ENCODE assay signal across 8 cellular contexts in genomic region chr16:11677451-11677951, GRCh38. TPM values are rescaled to one million over a fixed set of nuclear protein-coding genes. Genes with fewer than 3 reads are reported as not detected.
DNase-seq lines count a peak whose midpoint lies in the region; ATAC-seq and TF ChIP-seq lines count a peak whose summit lies in the region.
"Had no signal": no experiment of that assay in that cellular context is flagged by ENCODE, and none has a peak within 500 bp of the region (broad histone marks: within the 10 kb centered on the region; RNA-seq: fewer than 3 reads in every experiment).

No MANE protein-coding gene starts in this region.

- ATAC-seq in HCT116 (peak; percentile 32), activated B cell treated with CpG ODN at 0.5 μM for 24 hours (ENCODE audit: low read depth) (no peak), HG02973 (IDR thresholded peaks at IDR 0.05; ENCODE audit: unreplicated experiment) (no peak)
- ATAC-seq: activated CD4-positive, CD25-positive, alpha-beta regulatory T cell treated with anti-CD3 and anti-CD28 coated beads, Interleukin-2, amount 50 U/mL, for 24 hours had no signal

- RAD21 ChIA-PET in HCT116 (lab: Charles Lee; ENCODE audit: low non-redundant PET in 1 of 2, low total read pairs in 2 of 2, uncharacterized antibody in 2 of 2, unreplicated experiment in 2 of 2) = no interaction called here

- no peaks in the 10 kb centered on the region for H3K9me3 Mint-ChIP-seq in activated B cell treated with CpG ODN at 0.5 μM for 24 hours

- H3K4me3 ChIP-seq in HCT116 (replicated peaks in 1 of 2; ENCODE audit: low read depth in 1 of 2, low read length in 2 of 2) (no peak overlapping the region), iPS-15b (ENCODE audit: low read depth, low read length) (no peak overlapping the region), stomach (no peak overlapping the region)

- H3K9ac ChIP-seq in HCT116 (ENCODE audit: low read length) (no peak overlapping the region), iPS-15b (ENCODE audit: low read depth, low read length) (peak overlapping the region; percentile 37)

- no peaks in the 10 kb centered on the region for H3K9me2 ChIP-seq in HCT116 (ENCODE audit: insufficient read depth)

- intact Hi-C loops in HCT116 (cut with micrococcal nuclease) = no loop called here
- intact Hi-C loops in activated B cell treated with CpG ODN at 0.5 μM for 24 hours (cut with micrococcal nuclease) = loop anchor here (10.0 kb wide), 1 partner anchor 803 kb away; the partner anchor contains the start of gene CIITA
- intact Hi-C loops in stomach (cut with DNase I; ENCODE audit: low total_unique reads) = no loop called here

- peaks cover 45 to 59% of the 10 kb centered on the region in 2 experiments for H3K4me1 ChIP-seq in HCT116 (ENCODE audit: control insufficient read depth in 1 of 2, insufficient read depth in 2 of 2, low read length in 2 of 2)
- peaks cover 1% of the 10 kb centered on the region for H3K4me1 ChIP-seq in iPS-15b (ENCODE audit: control insufficient read depth, insufficient read depth, low read length)
- peaks cover 64 to 99% (median 87%) of the 10 kb centered on the region in 4 donors for H3K4me1 ChIP-seq in stomach

- TF ChIP-seq POLR2A in HCT116 (IDR thresholded peaks at IDR 0.05; ENCODE audit: borderline replicate concordance, extremely low read depth, insufficient read depth, insufficient read length) (no peak), stomach (IDR thresholded peaks at IDR 0.05) (no peak)

- WGBS in stomach, 5 donors = 58 to 67% (median 60%) methylated on average over 9 of the region's 9 CpGs

- peak overlapping the region; percentile 83 for H3K27ac Mint-ChIP-seq in activated B cell treated with CpG ODN at 0.5 μM for 24 hours

- H3K27me3 Mint-ChIP-seq in activated B cell treated with CpG ODN at 0.5 μM for 24 hours = no peaks in the 10 kb centered on the region

- H2AFZ ChIP-seq in HCT116 (ENCODE audit: low read depth, low read length, poor library complexity, severe bottlenecking) = no peak overlapping the region

- H3K36me3 ChIP-seq in HCT116 (ENCODE audit: control insufficient read depth in 1 of 2, insufficient read depth in 2 of 2, low read length in 2 of 2) (peaks cover 5 to 12% of the 10 kb centered on the region in 2 experiments; a peak in 2 of 4 replicates), iPS-15b (ENCODE audit: control insufficient read depth, insufficient read depth, low read length) (peaks cover 39% of the 10 kb centered on the region), stomach (peaks cover 40 to 70% (median 68%) of the 10 kb centered on the region in 4 donors)

- BruUV-seq in HCT116 (replicated peaks; lab: Mats Ljungman, UMichigan) = no TSS peak

- no peak for TF ChIP-seq EP300 in stomach (IDR thresholded peaks at IDR 0.05)

- H3K9me3 ChIP-seq in HCT116 (ENCODE audit: control insufficient read depth in 1 of 2, insufficient read depth in 1 of 2, low read depth in 1 of 2, low read length in 2 of 2) (no peaks in the 10 kb centered on the region), iPS-15b (ENCODE audit: control insufficient read depth, insufficient read depth, low read length) (no peaks in the 10 kb centered on the region), stomach (no peaks in the 10 kb centered on the region)

- H4K20me1 ChIP-seq in HCT116 (ENCODE audit: insufficient read depth) = no peaks in the 10 kb centered on the region

- peaks cover 98% of the 10 kb centered on the region for H3K4me1 Mint-ChIP-seq in activated B cell treated with CpG ODN at 0.5 μM for 24 hours

- DNase-seq in HCT116 (ENCODE audit: low read depth, low spot score) = no peak
- DNase-seq in activated B cell treated with CpG ODN at 0.5 μM for 24 hours = no peak
- no peak for DNase-seq in stomach
- DNase-seq in COR-L47 (lab: John Stamatoyannopoulos, UW) = no peak
- no peak for DNase-seq in GM03348 (ENCODE audit: low spot score)

- H3K27ac ChIP-seq in HCT116 (ENCODE audit: low read depth, low read length) (peak overlapping the region; percentile 4; the same call in 1 of the 2 replicates), stomach (peak overlapping the region; percentile 24 to 75 (median 71))

- no peak for TF ChIP-seq CTCF in HCT116 (IDR thresholded peaks at IDR 0.05 in 2 of 3, conservative IDR thresholded peaks at IDR 0.05 in 1 of 3; ENCODE audit: borderline replicate concordance in 1 of 3, insufficient read depth in 1 of 3, low read depth in 2 of 3, low read length in 2 of 3)
- no peak for TF ChIP-seq CTCF in activated B cell treated with CpG ODN at 0.5 μM for 24 hours (IDR thresholded peaks at IDR 0.05)
- no peak for TF ChIP-seq CTCF in stomach (IDR thresholded peaks at IDR 0.05)

- H3K4me2 ChIP-seq in HCT116 (ENCODE audit: low read length) = peak overlapping the region; percentile 15; the same call in 1 of the 2 replicates

- POLR2A ChIA-PET in HCT116 (lab: Charles Lee) = interaction anchor here (0.6 kb wide), 1 partner anchor 359 kb away, joined by 3 read pairs; no protein-coding TSS in a partner anchor
- POLR2A ChIA-PET in activated B cell treated with CpG ODN at 0.5 μM for 24 hours (lab: Charles Lee) = interaction anchor here (0.7 to 1.4 kb wide), 3 partner anchors 12 to 20 kb away, joined by 3 to 6 read pairs (median 4); no protein-coding TSS in a partner anchor

- H3K27me3 ChIP-seq in HCT116 (ENCODE audit: insufficient read depth, low read length) (no peaks in the 10 kb centered on the region), iPS-15b (ENCODE audit: control insufficient read depth, insufficient read depth, low read length) (no peaks in the 10 kb centered on the region), stomach (no peaks in the 10 kb centered on the region)

- CTCF ChIA-PET in HCT116 (lab: Charles Lee) (no interaction called here), activated B cell treated with CpG ODN at 0.5 μM for 24 hours (lab: Charles Lee) (interaction anchor here (1.1 kb wide), 1 partner anchor 120 kb away, joined by 4 read pairs; the partner anchor contains the start of gene ZC3H7A)

- peak overlapping the region; percentile 41 for H3K4me3 Mint-ChIP-seq in activated B cell treated with CpG ODN at 0.5 μM for 24 hours

- no peaks in the 10 kb centered on the region for H3K79me2 ChIP-seq in HCT116 (ENCODE audit: insufficient read depth, low read length)

- peaks cover 70% of the 10 kb centered on the region for H3K36me3 Mint-ChIP-seq in activated B cell treated with CpG ODN at 0.5 μM for 24 hours (ENCODE audit: low read depth)

- no peak for TF ChIP-seq RAD21 in HCT116 (IDR thresholded peaks at IDR 0.05; ENCODE audit: low read depth)

TF ChIP-seq in HCT116, 20 proteins besides CTCF, POLR2A, EP300 and RAD21 (continues in another document):
- TF ChIP-seq REST (IDR thresholded peaks at IDR 0.05; ENCODE audit: low read depth) (no peak), JUND (IDR thresholded peaks at IDR 0.05) (no peak), CEBPB (IDR thresholded peaks at IDR 0.05; ENCODE audit: low read depth) (no peak), SP1 (IDR thresholded peaks at IDR 0.05; ENCODE audit: low read depth) (no peak), YY1 (IDR thresholded peaks at IDR 0.05; ENCODE audit: extremely low read depth, insufficient replicate concordance, low read depth, low read length) (no peak), EZH2 (IDR thresholded peaks at IDR 0.05) (no peak), EGR1 (IDR thresholded peaks at IDR 0.05; ENCODE audit: low read depth) (no peak), POLR2AphosphoS5 (IDR thresholded peaks at IDR 0.05; ENCODE audit: low read depth, low read length) (no peak), EZH2phosphoT487 (IDR thresholded peaks at IDR 0.05; ENCODE audit: borderline replicate concordance) (no peak), ZNF274 (IDR thresholded peaks at IDR 0.05; ENCODE audit: low read depth, low read length) (no peak), ZFX (IDR thresholded peaks at IDR 0.05) (no peak), TCF7L2 (IDR thresholded peaks at IDR 0.05; ENCODE audit: borderline replicate concordance, extremely low read depth, insufficient read depth, insufficient read length) (no peak), ELF1 (IDR thresholded peaks at IDR 0.05; ENCODE audit: borderline replicate concordance, low read depth) (no peak), CBX3 (IDR thresholded peaks at IDR 0.05; ENCODE audit: low read depth) (no peak), MAX (IDR thresholded peaks at IDR 0.05) (no peak), SIN3A (IDR thresholded peaks at IDR 0.05; ENCODE audit: low read depth) (no peak)

RNA-seq across cellular contexts. Expression of gene SNN, which starts 9.2 kb away (rescaled TPM):
- 12.2 TPM for total RNA-seq in HCT116 (2021; ENCODE audit: unreplicated experiment)
- 9.8 and 11.3 TPM in 2 replicates for polyA plus RNA-seq in HCT116 (2012)
- total RNA-seq in activated B cell treated with CpG ODN at 0.5 μM for 24 hours = 31.9 and 32.1 TPM in 2 replicates
- total RNA-seq in stomach = 10 to 100 TPM in 4 of 5 donors, 1 to 10 TPM in 1; 2.9 to 25.0 (median 16.0) TPM
- polyA plus RNA-seq in stomach = 10 to 100 TPM in 2 of 3 donors, 1 to 10 TPM in 1; 8.5 to 14.0 (median 11.3) TPM
